ENCODE assay signal across 9 cellular contexts in the genomic region with DNA sequence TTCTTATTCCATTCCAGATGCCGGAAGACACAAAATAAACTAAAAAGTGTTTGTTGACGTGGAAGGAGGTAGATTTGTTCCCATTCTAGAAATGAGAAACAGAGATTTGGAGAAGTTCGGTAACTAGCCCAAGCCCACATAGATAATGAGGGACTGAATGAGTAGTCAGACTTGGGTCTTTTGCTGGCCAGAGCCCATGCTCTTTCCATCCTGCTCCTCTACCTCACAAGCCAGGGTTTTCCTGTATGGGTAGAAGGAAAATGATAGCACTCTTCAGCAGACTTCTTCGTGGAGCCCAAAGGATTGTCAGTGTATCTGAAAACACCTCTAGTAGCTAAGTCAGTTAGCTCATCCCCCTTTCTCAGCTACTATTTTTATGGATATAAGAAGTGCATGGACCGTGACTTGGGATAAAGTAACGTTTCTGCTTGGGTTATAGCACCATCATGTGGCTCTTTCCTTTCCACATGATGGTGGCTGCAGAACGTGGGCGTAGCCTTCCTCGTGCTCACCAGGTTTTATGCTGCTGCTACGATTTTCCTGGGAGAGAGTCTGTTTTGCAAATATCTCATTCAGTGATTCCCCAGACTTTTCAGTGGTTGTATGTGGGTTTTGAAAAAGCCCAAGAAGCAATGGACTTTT.
DNase-seq lines count a peak whose midpoint lies in the region; ATAC-seq and TF ChIP-seq lines count a peak whose summit lies in the region.
"Had no signal": no experiment of that assay in that cellular context is flagged by ENCODE, and none has a peak within 500 bp of the region (broad histone marks: within the 10 kb centered on the region; RNA-seq: fewer than 3 reads in every experiment).

No MANE protein-coding gene starts in this region.

- no peaks in the 10 kb centered on the region for H3K36me3 Mint-ChIP-seq in MCF 10A (ENCODE audit: insufficient read depth, unreplicated experiment)

- H3K9me3 Mint-ChIP-seq in MCF 10A (ENCODE audit: unreplicated experiment), result no peaks in the 10 kb centered on the region

- H3K4me3 Mint-ChIP-seq in MCF 10A (ENCODE audit: unreplicated experiment), result no peak overlapping the region

- POLR2A ChIA-PET in AG04449 (lab: Yijun Ruan, JAX), result no interaction called here
- POLR2A ChIA-PET in MCF 10A (lab: Yijun Ruan, JAX), result no interaction called here

- H3K27ac Mint-ChIP-seq in MCF 10A (ENCODE audit: low read depth, unreplicated experiment), result no peak overlapping the region

- DNase-seq in AG04449 (ENCODE audit: low read depth, low spot score) (no peak), HT1080 (ENCODE audit: low read depth) (peak; percentile 44), MCF 10A (ENCODE audit: unreplicated experiment) (peak; percentile 54), left lung (no peak), cortex of kidney (lab: John Stamatoyannopoulos, UW) (no peak), T-helper 2 cell (no peak)
- no peak for DNase-seq in effector memory CD4-positive, alpha-beta T cell
- DNase-seq: midbrain had no signal

- H3K4me1 ChIP-seq in left lung, result no peaks in the 10 kb centered on the region
- H3K4me1 ChIP-seq in effector memory CD4-positive, alpha-beta T cell (ENCODE audit: control insufficient read depth, insufficient read depth, low read length, poor library complexity, severe bottlenecking), result no peaks in the 10 kb centered on the region

- no peaks in the 10 kb centered on the region for H3K4me1 Mint-ChIP-seq in MCF 10A (ENCODE audit: insufficient read depth, unreplicated experiment)

- H3K4me3 ChIP-seq in AG04449 (ENCODE audit: low read depth, low read length), result no peak overlapping the region
- no peak overlapping the region for H3K4me3 ChIP-seq in left lung
- no peak overlapping the region for H3K4me3 ChIP-seq in effector memory CD4-positive, alpha-beta T cell (ENCODE audit: insufficient read depth, low read depth, low read length, poor library complexity, severe bottlenecking)

- CTCF ChIA-PET in AG04449 (lab: Yijun Ruan, JAX), result interaction anchor here (0.6 to 7.9 kb wide), 32 partner anchors 11 to 618 kb away, joined by 3 to 210 read pairs (median 6); no protein-coding TSS in a partner anchor
- CTCF ChIA-PET in MCF 10A (lab: Yijun Ruan, JAX), result interaction anchor here (0.7 to 4.2 kb wide), 8 partner anchors 11 to 617 kb away, joined by 3 to 21 read pairs (median 6); no protein-coding TSS in a partner anchor

- H3K27ac ChIP-seq in left lung, result no peak overlapping the region
- H3K27ac ChIP-seq in effector memory CD4-positive, alpha-beta T cell (ENCODE audit: insufficient read depth, low read length, poor library complexity, severe bottlenecking), result no peak overlapping the region

- peaks cover 16% of the 10 kb centered on the region for H3K27me3 Mint-ChIP-seq in MCF 10A (ENCODE audit: insufficient read depth, unreplicated experiment)

- TF ChIP-seq CTCF in AG04449 (IDR thresholded peaks at IDR 0.05; ENCODE audit: insufficient read depth, low read length, missing control alignments) (peak; percentile 58), MCF 10A (IDR thresholded peaks at IDR 0.05; ENCODE audit: unreplicated experiment) (peak; percentile 26), left lung (IDR thresholded peaks at IDR 0.05) (peak; percentile 39 to 41)

- no peaks in the 10 kb centered on the region for H3K9me3 ChIP-seq in left lung
- H3K9me3 ChIP-seq in effector memory CD4-positive, alpha-beta T cell (ENCODE audit: control insufficient read depth, low read length), result no peaks in the 10 kb centered on the region

- no peaks in the 10 kb centered on the region for H3K27me3 ChIP-seq in left lung
- H3K27me3 ChIP-seq in effector memory CD4-positive, alpha-beta T cell (replicated peaks; ENCODE audit: control insufficient read depth, insufficient read depth, low read length, poor library complexity, severe bottlenecking), result no peaks in the 10 kb centered on the region

- intact Hi-C loops in MCF 10A (cut with micrococcal nuclease) (loop anchor here (1.0 kb wide), 1 partner anchor 294 kb away; no protein-coding TSS in a partner anchor), left lung (cut with DNase I) (loop anchor here in 1 of 2 donors (5.0 kb wide), 1 partner anchor 295 kb away; no protein-coding TSS in a partner anchor)

- ATAC-seq in left lung (peak; percentile 89), HG03442 (IDR thresholded peaks at IDR 0.05; ENCODE audit: unreplicated experiment) (no peak)

- BruUV-seq in MCF 10A (replicated peaks; lab: Mats Ljungman, UMichigan), result no TSS peak

- peaks cover 0 to 34% of the 10 kb centered on the region in 2 donors for H3K36me3 ChIP-seq in left lung
- H3K36me3 ChIP-seq in effector memory CD4-positive, alpha-beta T cell (ENCODE audit: control insufficient read depth, insufficient read depth, low read length), result no peaks in the 10 kb centered on the region

Comparison
In these comparisons a context has a peak if more than half of its experiments do, and no peak if none do; other contexts are left out.
1. DNase-seq: peak in HT1080 (single experiment) and MCF 10A (single experiment); none in AG04449 (single experiment), left lung (0 of 2), cortex of kidney (single experiment), T-helper 2 cell (0 of 5) and effector memory CD4-positive, alpha-beta T cell (0 of 3).
2. Peak in every context shown above with its lines, with median percentiles within 50 percentile points of each other: CTCF ChIP-seq.